Comparison of ENCODE assay signal across 29 cellular contexts in the genomic region with DNA sequence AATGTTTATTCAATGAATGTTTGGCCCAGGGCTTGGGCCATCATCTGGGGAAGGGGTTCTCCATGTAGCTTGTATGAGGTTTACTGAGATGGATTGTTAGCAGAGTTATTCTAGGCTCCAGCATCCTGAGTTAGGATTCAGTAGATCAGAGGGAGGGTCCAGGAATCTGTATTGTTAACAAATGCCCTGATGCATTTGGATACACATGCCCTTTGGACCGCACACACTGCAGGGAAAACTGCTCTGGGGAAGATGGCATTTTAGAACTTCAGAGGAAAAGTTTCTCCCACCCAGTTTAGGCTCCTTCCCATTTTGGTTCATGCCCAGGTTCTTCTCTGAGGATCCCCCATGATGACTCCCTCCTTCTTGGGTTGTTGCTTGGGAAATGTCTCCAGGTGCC.
"Had no signal": no experiment of that assay in that cellular context is flagged by ENCODE, and none has a peak within 500 bp of the region (broad histone marks: within the 10 kb centered on the region; RNA-seq: fewer than 3 reads in every experiment).

No MANE protein-coding gene starts in this region.

- H3K9me3 ChIP-seq: esophagus squamous epithelium, gastrocnemius medialis, heart right ventricle, left lung, lower lobe of right lung had no signal

- H3K27ac ChIP-seq: coronary artery, dorsolateral prefrontal cortex, epithelial cell of prostate, esophagus squamous epithelium, gastrocnemius medialis, heart right ventricle, left lung, lower lobe of right lung had no signal

- H3K27me3 ChIP-seq: dorsolateral prefrontal cortex, esophagus squamous epithelium, gastrocnemius medialis, heart right ventricle, left lung had no signal

- ATAC-seq: effector memory CD8-positive, alpha-beta T cell; esophagus mucosa; gastrocnemius medialis; heart right ventricle; left lung; left ventricle myocardium superior; lower lobe of right lung; naive thymus-derived CD4-positive, alpha-beta T cell; natural killer cell had no signal

- H3K4me3 ChIP-seq: coronary artery, dorsolateral prefrontal cortex, esophagus squamous epithelium, gastrocnemius medialis, heart right ventricle, left lung, lower lobe of right lung had no signal

- H3K36me3 ChIP-seq: esophagus squamous epithelium, gastrocnemius medialis, heart right ventricle, left lung, lower lobe of right lung had no signal

- H3K4me1 ChIP-seq: esophagus squamous epithelium, left lung, lower lobe of right lung had no signal

- DNase-seq: dermis blood vessel endothelial cell; dorsolateral prefrontal cortex; effector CD8-positive, alpha-beta T cell; effector memory CD8-positive, alpha-beta T cell; endodermal cell; erythroblast; esophagus squamous epithelium; foreskin fibroblast; foreskin melanocyte; gastrocnemius medialis; glutamatergic neuron; head of caudate nucleus; heart right ventricle; hypothalamus; immature natural killer cell; islet precursor cell; kidney; kidney glomerular epithelial cell; left lung; left ventricle myocardium superior; lower lobe of right lung; mesendoderm; naive thymus-derived CD4-positive, alpha-beta T cell; natural killer cell had no signal

- FAIRE-seq: colon, endometrium, kidney had no signal
